ENCODE assay signal across 8 cellular contexts in genomic region chr9:94167055-94167346, GRCh38.
A peak's percentile ranks its signal among the peaks of the same experiment; 100 is the strongest.
DNase-seq lines count a peak whose midpoint lies in the region; ATAC-seq and TF ChIP-seq lines count a peak whose summit lies in the region.

No MANE protein-coding gene starts in this region.

- H3K36me3 ChIP-seq in H7 (replicated peaks; ENCODE audit: control insufficient read depth, insufficient read depth, low read length) (no peaks in the 10 kb centered on the region; the same call in 1 of the 2 replicates), thymus (ENCODE audit: control insufficient read depth, insufficient read depth) (no peaks in the 10 kb centered on the region)

- DNase-seq in AG04449 (ENCODE audit: low read depth, low spot score) (no peak), H7 (no peak), kidney glomerular epithelial cell (lab: John Stamatoyannopoulos, UW) (peak; percentile 85), T1000 (lab: John Stamatoyannopoulos, UW) (no peak), iPS-NIHi7 (ENCODE audit: extremely low spot score) (no peak)
- DNase-seq in activated naive CD8-positive, alpha-beta T cell treated with anti-CD3 and anti-CD28 coated beads for 36 hours, result no peak

- no peak for ATAC-seq in activated CD4-positive, CD25-positive, alpha-beta regulatory T cell treated with anti-CD3 and anti-CD28 coated beads, Interleukin-2, amount 50 U/mL, for 24 hours

- peak overlapping the region; percentile 81 for H3K27ac Mint-ChIP-seq in activated naive CD8-positive, alpha-beta T cell treated with anti-CD3 and anti-CD28 coated beads for 36 hours

- H3K4me1 ChIP-seq in thymus (ENCODE audit: control insufficient read depth, insufficient read depth, low read length), result peaks cover 7% of the 10 kb centered on the region

- no peaks in the 10 kb centered on the region for H3K9me3 ChIP-seq in thymus (ENCODE audit: control insufficient read depth)

- H3K27me3 ChIP-seq in H7 (ENCODE audit: control insufficient read depth, insufficient read depth, low read length) (no peaks in the 10 kb centered on the region), thymus (ENCODE audit: control insufficient read depth, insufficient read depth) (no peaks in the 10 kb centered on the region)

- H3K4me3 ChIP-seq in AG04449 (ENCODE audit: low read depth, low read length) (peak overlapping the region; percentile 80), H7 (ENCODE audit: insufficient read depth, low read depth, low read length) (peak overlapping the region; percentile 89), thymus (ENCODE audit: low read length) (peak overlapping the region; percentile 75)

- CTCF ChIA-PET in AG04449 (lab: Yijun Ruan, JAX), result no interaction called here

- peaks cover 27% of the 10 kb centered on the region for H3K36me3 Mint-ChIP-seq in activated naive CD8-positive, alpha-beta T cell treated with anti-CD3 and anti-CD28 coated beads for 36 hours

- H3K27ac ChIP-seq in thymus (ENCODE audit: low read depth), result peak overlapping the region; percentile 86

- WGBS in thymus, result under 1% methylated on average over 19 of the region's 19 CpGs

- no peak for TF ChIP-seq CTCF in AG04449 (IDR thresholded peaks at IDR 0.05; ENCODE audit: insufficient read depth, low read length, missing control alignments)

- POLR2A ChIA-PET in AG04449 (lab: Yijun Ruan, JAX), result interaction anchor here (0.6 to 1.8 kb wide), 2 partner anchors 23 to 28 kb away, joined by 3 to 14 read pairs; no protein-coding TSS in a partner anchor

- peaks cover 42% of the 10 kb centered on the region for H3K4me1 Mint-ChIP-seq in activated naive CD8-positive, alpha-beta T cell treated with anti-CD3 and anti-CD28 coated beads for 36 hours

- H3K27me3 Mint-ChIP-seq in activated naive CD8-positive, alpha-beta T cell treated with anti-CD3 and anti-CD28 coated beads for 36 hours, result no peaks in the 10 kb centered on the region

- peak overlapping the region; percentile 90 for H3K4me3 Mint-ChIP-seq in activated naive CD8-positive, alpha-beta T cell treated with anti-CD3 and anti-CD28 coated beads for 36 hours

- no peaks in the 10 kb centered on the region for H3K9me3 Mint-ChIP-seq in activated naive CD8-positive, alpha-beta T cell treated with anti-CD3 and anti-CD28 coated beads for 36 hours
